1 cellular context compared by ENCODE assay signal in the genomic region with DNA sequence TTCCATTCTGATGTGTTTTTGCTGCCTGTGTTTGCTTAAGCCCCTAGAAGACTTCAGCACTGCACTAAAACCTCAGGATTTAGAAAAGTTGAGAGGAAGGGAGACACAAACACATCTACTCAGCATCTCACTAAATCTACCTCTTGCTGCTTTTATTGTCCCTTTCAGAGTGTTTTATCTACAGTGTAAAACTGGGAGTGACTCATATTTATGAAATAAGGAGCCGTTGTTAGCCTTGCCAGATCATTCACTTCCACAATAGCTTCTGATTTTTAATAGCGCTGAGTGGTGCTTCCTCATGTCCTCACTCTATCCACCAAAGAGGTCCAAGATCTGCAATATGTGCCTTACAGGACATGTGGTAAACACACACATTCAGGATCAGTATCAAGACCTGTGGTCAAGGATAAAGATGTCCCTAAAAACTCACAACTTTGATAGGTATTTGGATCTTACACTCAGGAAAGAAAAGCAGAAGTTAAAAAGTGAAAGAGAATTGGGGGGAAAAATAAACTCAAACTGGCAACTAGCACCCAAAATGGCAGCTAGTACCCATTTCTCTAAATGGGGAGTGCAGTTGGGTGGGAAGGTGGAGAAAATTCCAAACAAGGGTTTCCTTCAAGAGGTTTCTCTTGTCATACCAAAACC.
TF ChIP-seq lines count a peak whose summit lies in the region.

No MANE protein-coding gene starts in this region.

TF ChIP-seq in K562, 482 proteins besides CTCF, POLR2A, EP300 and RAD21 (continued from another document):
- TF ChIP-seq FOXK2 (conservative IDR thresholded peaks at IDR 0.05 in 1 of 2, IDR thresholded peaks at IDR 0.05 in 1 of 2; ENCODE audit: low read depth in 2 of 2) (no peak), CHD1 (IDR thresholded peaks at IDR 0.05; ENCODE audit: low read length) (no peak), CCNT2 (IDR thresholded peaks at IDR 0.05; ENCODE audit: borderline replicate concordance, extremely low read depth, insufficient read length, low read depth, low read length) (no peak), PATZ1 (CRISPR knock-in tag; IDR thresholded peaks at IDR 0.05; ENCODE audit: borderline replicate concordance) (0 out of 2 replicates have a peak, but pooled peaks have one; percentile 33), THRAP3 (IDR thresholded peaks at IDR 0.05; ENCODE audit: borderline replicate concordance) (no peak), NCOA4 (IDR thresholded peaks at IDR 0.05; ENCODE audit: partially characterized antibody) (no peak), IRF2 (CRISPR knock-in tag; IDR thresholded peaks at IDR 0.05) (no peak), ZNF41 (CRISPR knock-in tag; conservative IDR thresholded peaks at IDR 0.05) (no peak), DPF2 (IDR thresholded peaks at IDR 0.05) (0 out of 2 replicates have a peak, but pooled peaks have one; percentile 26), FOSL1 (tag; conservative IDR thresholded peaks at IDR 0.05) (peak; percentile 52), XRCC4 (IDR thresholded peaks at IDR 0.05; ENCODE audit: extremely low read depth, insufficient read depth, insufficient read length) (no peak), ZNF589 (CRISPR knock-in tag; IDR thresholded peaks at IDR 0.05; ENCODE audit: low read depth) (peak; percentile 80; the same call in 1 of the 2 replicates), ZNF23 (CRISPR knock-in tag; IDR thresholded peaks at IDR 0.05) (no peak), GTF2A2 (tag; IDR thresholded peaks at IDR 0.05) (no peak), ZNF766 (CRISPR knock-in tag; conservative IDR thresholded peaks at IDR 0.05) (0 out of 2 replicates have a peak, but pooled peaks have one; percentile 49), ZNF282 (CRISPR knock-in tag; IDR thresholded peaks at IDR 0.05) (no peak)
- TF ChIP-seq, protein P1, sequence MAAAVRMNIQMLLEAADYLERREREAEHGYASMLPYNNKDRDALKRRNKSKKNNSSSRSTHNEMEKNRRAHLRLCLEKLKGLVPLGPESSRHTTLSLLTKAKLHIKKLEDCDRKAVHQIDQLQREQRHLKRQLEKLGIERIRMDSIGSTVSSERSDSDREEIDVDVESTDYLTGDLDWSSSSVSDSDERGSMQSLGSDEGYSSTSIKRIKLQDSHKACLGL (CRISPR knock-in tag; IDR thresholded peaks at IDR 0.05; ENCODE audit: borderline replicate concordance, poor library complexity, severe bottlenecking) = no peak
